ENCODE assay signal across 14 cellular contexts in genomic region chr17:82108038-82108998, GRCh38. TPM values are rescaled to one million over a fixed set of nuclear protein-coding genes. Genes with fewer than 3 reads are reported as not detected.
DNase-seq lines count a peak whose midpoint lies in the region; ATAC-seq and TF ChIP-seq lines count a peak whose summit lies in the region.
"Had no signal": no experiment of that assay in that cellular context is flagged by ENCODE, and none has a peak within 500 bp of the region (broad histone marks: within the 10 kb centered on the region; RNA-seq: fewer than 3 reads in every experiment).

No MANE protein-coding gene starts in this region.

- WGBS in psoas muscle, 3 donors, result 75 to 82% (median 77%) methylated on average over 34 to 36 of the region's 36 CpGs

- H3K9me3 ChIP-seq in NT2/D1 (ENCODE audit: insufficient read depth, low read length) (no peaks in the 10 kb centered on the region), psoas muscle (no peaks in the 10 kb centered on the region)
- H3K9me3 ChIP-seq: spleen, thoracic aorta had no signal

- H3K4me1 ChIP-seq in NT2/D1 (ENCODE audit: insufficient read depth, insufficient read length), result peaks cover 29% of the 10 kb centered on the region
- H3K4me1 ChIP-seq in psoas muscle, result peaks cover 33% of the 10 kb centered on the region

- H3K27me3 ChIP-seq in NT2/D1 (ENCODE audit: insufficient read depth, insufficient read length) (peaks cover 6% of the 10 kb centered on the region), psoas muscle (ENCODE audit: insufficient read depth in 3 of 3, low read length in 2 of 3) (no peaks in the 10 kb centered on the region)
- H3K27me3 ChIP-seq: spleen had no signal

- H3K4me3 ChIP-seq in NT2/D1 (ENCODE audit: insufficient read length, low read depth) (no peak overlapping the region), psoas muscle (peak overlapping the region; percentile 7)
- H3K4me3 ChIP-seq: spleen, thoracic aorta had no signal

- ATAC-seq in psoas muscle (peak; percentile 7 to 42 (median 18)), HG02840 (IDR thresholded peaks at IDR 0.05; ENCODE audit: low FRiP score, unreplicated experiment) (no peak), GM21526 (IDR thresholded peaks at IDR 0.05; ENCODE audit: low FRiP score, unreplicated experiment) (no peak)
- ATAC-seq: activated T-helper 17 cell treated with anti-CD3 and anti-CD28 coated beads, Interleukin-2, amount 50 U/mL, for 72 hours had no signal

- H3K4me1 Mint-ChIP-seq in activated CD4-positive, alpha-beta T cell treated with anti-CD3 and anti-CD28 coated beads, Interleukin-2, amount 10 ng/mL, durations not matched to agents 7 days and 5 days, result peaks cover 43% of the 10 kb centered on the region
- H3K4me1 Mint-ChIP-seq in glutamatergic neuron (ENCODE audit: low read depth, unreplicated experiment), result peaks cover 17% of the 10 kb centered on the region
- H3K4me1 Mint-ChIP-seq: activated T-helper 17 cell treated with anti-CD3 and anti-CD28 coated beads, Interleukin-2, amount 50 U/mL, for 72 hours had no signal

- DNase-seq in activated CD4-positive, alpha-beta T cell treated with anti-CD3 and anti-CD28 coated beads, Interleukin-2, amount 10 ng/mL, durations not matched to agents 7 days and 5 days, result no peak
- no peak for DNase-seq in activated CD4-positive, alpha-beta T cell treated with anti-CD3 and anti-CD28 coated beads, Interleukin-2, amount 50 U/mL, for 48 hours
- no peak for DNase-seq in NT2/D1 (ENCODE audit: low read depth, low spot score)
- DNase-seq in glutamatergic neuron, result peak; percentile 16
- DNase-seq in psoas muscle, result peak in 1 of 2 donors; percentile 60
- no peak for DNase-seq in G401 (ENCODE audit: low spot score)
- DNase-seq: activated CD4-positive, CD25-positive, alpha-beta regulatory T cell treated with anti-CD3 and anti-CD28 coated beads, Interleukin-2, amount 50 U/mL, for 72 hours; MV-4-11; NCI-H2171 treated with DMSO at 0.1 percent for 48 hours had no signal

- no peaks in the 10 kb centered on the region for H3K27me3 Mint-ChIP-seq in activated CD4-positive, alpha-beta T cell treated with anti-CD3 and anti-CD28 coated beads, Interleukin-2, amount 10 ng/mL, durations not matched to agents 7 days and 5 days
- peaks cover 4% of the 10 kb centered on the region for H3K27me3 Mint-ChIP-seq in glutamatergic neuron (ENCODE audit: unreplicated experiment)
- H3K27me3 Mint-ChIP-seq: activated T-helper 17 cell treated with anti-CD3 and anti-CD28 coated beads, Interleukin-2, amount 50 U/mL, for 72 hours had no signal

- H3K27ac Mint-ChIP-seq in activated CD4-positive, alpha-beta T cell treated with anti-CD3 and anti-CD28 coated beads, Interleukin-2, amount 10 ng/mL, durations not matched to agents 7 days and 5 days, result peak overlapping the region; percentile 96
- H3K27ac Mint-ChIP-seq in glutamatergic neuron (ENCODE audit: unreplicated experiment), result peak overlapping the region; percentile 43
- H3K27ac Mint-ChIP-seq: activated T-helper 17 cell treated with anti-CD3 and anti-CD28 coated beads, Interleukin-2, amount 50 U/mL, for 72 hours had no signal

- no peaks in the 10 kb centered on the region for H3K36me3 Mint-ChIP-seq in activated CD4-positive, alpha-beta T cell treated with anti-CD3 and anti-CD28 coated beads, Interleukin-2, amount 10 ng/mL, durations not matched to agents 7 days and 5 days (ENCODE audit: low read depth)
- H3K36me3 Mint-ChIP-seq in glutamatergic neuron (ENCODE audit: unreplicated experiment), result no peaks in the 10 kb centered on the region

- CTCF ChIA-PET in activated CD4-positive, alpha-beta T cell treated with anti-CD3 and anti-CD28 coated beads, Interleukin-2, amount 10 ng/mL, durations not matched to agents 7 days and 5 days (lab: Charles Lee), result interaction anchor here (0.6 to 2.7 kb wide), 6 partner anchors 13 to 183 kb away, joined by 3 to 22 read pairs (median 4); no protein-coding TSS in a partner anchor

- H3K36me3 ChIP-seq in NT2/D1 (ENCODE audit: insufficient read depth, insufficient read length, low read length), result peaks cover 9% of the 10 kb centered on the region
- H3K36me3 ChIP-seq in psoas muscle (ENCODE audit: insufficient read depth in 1 of 2, low read depth in 1 of 2), result peaks cover 0 to 10% of the 10 kb centered on the region in 2 donors
- H3K36me3 ChIP-seq: thoracic aorta had no signal

- intact Hi-C loops in psoas muscle (cut with DNase I), result loop anchor here in 1 of 2 donors (5.0 kb wide), 1 partner anchor 44 kb away; no protein-coding TSS in a partner anchor

- TF ChIP-seq CTCF in glutamatergic neuron (IDR thresholded peaks at IDR 0.05; ENCODE audit: partially characterized antibody, unreplicated experiment), result no peak
- TF ChIP-seq CTCF in psoas muscle (IDR thresholded peaks at IDR 0.05), result no peak

- H3K9me3 Mint-ChIP-seq in activated CD4-positive, alpha-beta T cell treated with anti-CD3 and anti-CD28 coated beads, Interleukin-2, amount 10 ng/mL, durations not matched to agents 7 days and 5 days, result no peaks in the 10 kb centered on the region
- peaks cover 12% of the 10 kb centered on the region for H3K9me3 Mint-ChIP-seq in glutamatergic neuron (ENCODE audit: unreplicated experiment)
- H3K9me3 Mint-ChIP-seq: activated T-helper 17 cell treated with anti-CD3 and anti-CD28 coated beads, Interleukin-2, amount 50 U/mL, for 72 hours had no signal

- H3K9ac ChIP-seq in NT2/D1 (ENCODE audit: insufficient read length, low read depth), result peak overlapping the region; percentile 12

- peak overlapping the region; percentile 97 for H3K27ac ChIP-seq in psoas muscle
- H3K27ac ChIP-seq: thoracic aorta had no signal

- no peak overlapping the region for H3K4me3 Mint-ChIP-seq in activated CD4-positive, alpha-beta T cell treated with anti-CD3 and anti-CD28 coated beads, Interleukin-2, amount 10 ng/mL, durations not matched to agents 7 days and 5 days
- H3K4me3 Mint-ChIP-seq in glutamatergic neuron (ENCODE audit: unreplicated experiment), result no peak overlapping the region

- in situ Hi-C loops in G401 (cut with HindIII; ENCODE audit: low sequenced_read_pairs), result no loop called here

- POLR2A ChIA-PET in activated CD4-positive, alpha-beta T cell treated with anti-CD3 and anti-CD28 coated beads, Interleukin-2, amount 10 ng/mL, durations not matched to agents 7 days and 5 days (lab: Charles Lee), result no interaction called here

RNA-seq across cellular contexts. Expression of gene FASN, which starts 10.3 kb away (rescaled TPM):
- 100 to 1,000 TPM; 138 to 139 TPM for total RNA-seq in activated CD4-positive, alpha-beta T cell treated with anti-CD3 and anti-CD28 coated beads, Interleukin-2, amount 10 ng/mL, durations not matched to agents 7 days and 5 days
- 439 TPM for total RNA-seq in glutamatergic neuron (ENCODE audit: unreplicated experiment)
- total RNA-seq in psoas muscle, result 10 to 100 TPM; 17.2 to 37.3 (median 23.4) TPM
- polyA plus RNA-seq in psoas muscle, result 10 to 100 TPM in 2 of 3 donors, 1 to 10 TPM in 1; 8.9 to 26.5 (median 12.0) TPM
- 333 and 346 TPM in 2 replicates for total RNA-seq in G401 (2014; rRNA removed; shearing (Covaris generic))

RNA-seq across cellular contexts. Expression of gene DUS1L, which starts 42.7 kb away (rescaled TPM):
- total RNA-seq in activated CD4-positive, alpha-beta T cell treated with anti-CD3 and anti-CD28 coated beads, Interleukin-2, amount 10 ng/mL, durations not matched to agents 7 days and 5 days, result 100 to 1,000 TPM; 113 to 127 TPM
- total RNA-seq in glutamatergic neuron (ENCODE audit: unreplicated experiment) (122 TPM), psoas muscle (100 to 1,000 TPM in 3 of 4 donors, 10 to 100 TPM in 1; 72.6 to 136 (median 104) TPM)
- polyA plus RNA-seq in psoas muscle, result 100 to 1,000 TPM; 117 to 170 (median 133) TPM
- total RNA-seq in G401 (2014; rRNA removed; shearing (Covaris generic)), result 140 and 144 TPM in 2 replicates

RNA-seq across cellular contexts. Expression of gene GPS1, which starts 56.6 kb away (rescaled TPM):
- total RNA-seq in activated CD4-positive, alpha-beta T cell treated with anti-CD3 and anti-CD28 coated beads, Interleukin-2, amount 10 ng/mL, durations not matched to agents 7 days and 5 days, result 10 to 100 TPM; 78.5 to 92.1 TPM
- total RNA-seq in glutamatergic neuron (ENCODE audit: unreplicated experiment) (115 TPM), psoas muscle (100 to 1,000 TPM in 2 of 4 donors, 10 to 100 TPM in 2; 89.8 to 112 (median 97.7) TPM)
- polyA plus RNA-seq in psoas muscle, result 100 to 1,000 TPM in 2 of 3 donors, 10 to 100 TPM in 1; 87.1 to 114 (median 104) TPM
- 129 and 153 TPM in 2 replicates for total RNA-seq in G401 (2014; rRNA removed; shearing (Covaris generic))

RNA-seq across cellular contexts. Expression of gene RFNG, which starts 56.7 kb away (rescaled TPM):
- 10 to 100 TPM; 29.0 to 29.8 TPM for total RNA-seq in activated CD4-positive, alpha-beta T cell treated with anti-CD3 and anti-CD28 coated beads, Interleukin-2, amount 10 ng/mL, durations not matched to agents 7 days and 5 days
- total RNA-seq in glutamatergic neuron (ENCODE audit: unreplicated experiment) (50.8 TPM), psoas muscle (10 to 100 TPM; 27.1 to 37.3 (median 29.3) TPM)
- 10 to 100 TPM; 31.0 to 40.7 (median 37.3) TPM for polyA plus RNA-seq in psoas muscle
- 41.2 and 41.5 TPM in 2 replicates for total RNA-seq in G401 (2014; rRNA removed; shearing (Covaris generic))

Comparison
In these comparisons a context has a peak if more than half of its experiments do, and no peak if none do; other contexts are left out.
1. ATAC-seq: peak in psoas muscle (4 of 4); none in HG02840 (single experiment) and GM21526 (single experiment).